Comparison of ENCODE assay signal across 8 cellular contexts in the genomic region with DNA sequence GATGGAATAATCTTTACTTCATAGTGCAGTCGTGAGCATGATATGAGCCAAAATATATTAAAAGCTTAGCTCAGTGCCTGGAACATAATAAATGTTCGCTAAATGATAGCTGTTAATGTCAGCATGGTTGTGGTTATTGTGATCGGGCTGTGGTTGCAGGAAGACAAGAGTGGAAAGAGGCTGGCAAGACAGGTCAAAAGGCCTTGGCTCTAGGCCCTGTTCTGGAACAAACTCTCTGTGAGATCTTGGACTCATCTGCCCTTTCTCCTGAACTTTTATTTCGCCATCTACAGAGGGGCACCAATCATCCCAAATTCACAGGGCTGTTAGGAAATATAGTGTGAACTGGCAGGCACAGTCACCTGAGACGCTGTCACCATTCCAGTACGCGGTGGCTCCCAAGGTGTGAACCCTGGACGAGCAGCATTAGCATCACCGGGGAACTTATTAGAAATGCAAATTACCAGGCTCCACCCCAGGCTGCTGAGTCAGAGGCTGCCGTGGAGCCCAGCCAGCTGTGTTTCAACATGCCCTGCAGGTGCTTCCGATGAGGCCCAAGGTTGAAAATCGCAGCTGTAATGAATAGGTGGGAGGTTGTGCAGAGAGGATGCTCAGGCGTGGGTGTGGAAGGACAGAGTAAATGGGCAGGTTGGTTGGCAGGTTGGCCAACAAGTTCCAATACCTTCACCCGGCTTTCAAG. TPM values are rescaled to one million over a fixed set of nuclear protein-coding genes. Genes with fewer than 3 reads are reported as not detected.
DNase-seq lines count a peak whose midpoint lies in the region; ATAC-seq and TF ChIP-seq lines count a peak whose summit lies in the region.
"Had no signal": no experiment of that assay in that cellular context is flagged by ENCODE, and none has a peak within 500 bp of the region (broad histone marks: within the 10 kb centered on the region; RNA-seq: fewer than 3 reads in every experiment).

No MANE protein-coding gene starts in this region.

- H3K9me3 ChIP-seq in psoas muscle = no peaks in the 10 kb centered on the region

- TF ChIP-seq CTCF in psoas muscle (IDR thresholded peaks at IDR 0.05) = no peak

- no peak overlapping the region for H3K27ac ChIP-seq in psoas muscle

- WGBS in psoas muscle, 3 donors = 75 to 77% (median 75%) methylated on average over 14 of the region's 14 CpGs

- DNase-seq in amniotic epithelial cell (ENCODE audit: low read depth) = peak; percentile 71
- DNase-seq in psoas muscle = peak; percentile 32 to 61
- DNase-seq in middle frontal gyrus (ENCODE audit: extremely low spot score, low spot score) = no peak
- DNase-seq in UCSD-AML1 (lab: John Stamatoyannopoulos, UW; ENCODE audit: unreplicated experiment) = no peak
- no peak for DNase-seq in NCI-H524 (lab: John Stamatoyannopoulos, UW)
- DNase-seq: activated CD8-positive, alpha-beta memory T cell treated with anti-CD3 and anti-CD28 coated beads, Interleukin-2, amount 10 ng/mL, durations not matched to agents 7 days and 5 days had no signal

- ATAC-seq in GM19397 (IDR thresholded peaks at IDR 0.05; ENCODE audit: unreplicated experiment) (peak; percentile 52), HG03280 (IDR thresholded peaks at IDR 0.05; ENCODE audit: unreplicated experiment) (peak; percentile 95), psoas muscle (peak in 2 of 4 donors; percentile 46 to 60)
- ATAC-seq: activated CD8-positive, alpha-beta memory T cell treated with anti-CD3 and anti-CD28 coated beads, Interleukin-2, amount 10 ng/mL, durations not matched to agents 7 days and 5 days had no signal

- H3K36me3 ChIP-seq in psoas muscle (ENCODE audit: insufficient read depth in 1 of 2, low read depth in 1 of 2) = no peaks in the 10 kb centered on the region

- intact Hi-C loops in psoas muscle (cut with DNase I) = no loop called here

- H3K27me3 ChIP-seq in psoas muscle (ENCODE audit: insufficient read depth in 3 of 3, low read length in 2 of 3) = no peaks in the 10 kb centered on the region

- H3K4me1 ChIP-seq in psoas muscle = no peaks in the 10 kb centered on the region

- no peak overlapping the region for H3K4me3 ChIP-seq in psoas muscle

RNA-seq across cellular contexts. Expression of gene SAP30L, which starts 50.2 kb away (rescaled TPM):
- total RNA-seq in psoas muscle = 10 to 100 TPM; 22.7 to 35.7 (median 29.8) TPM
- polyA plus RNA-seq in psoas muscle = 10 to 100 TPM in 2 of 3 donors, 1 to 10 TPM in 1; 9.2 to 31.5 (median 11.3) TPM

Comparison
In these comparisons a context has a peak if more than half of its experiments do, and no peak if none do; other contexts are left out.
1. DNase-seq: peak in amniotic epithelial cell (single experiment) and psoas muscle (2 of 2); none in middle frontal gyrus (single experiment), UCSD-AML1 (single experiment) and NCI-H524 (0 of 2).